18 cellular contexts compared by ENCODE assay signal in genomic region chr4:74919783-74920182, GRCh38. TPM values are rescaled to one million over a fixed set of nuclear protein-coding genes. Genes with fewer than 3 reads are reported as not detected.
DNase-seq lines count a peak whose midpoint lies in the region; ATAC-seq, FAIRE-seq and TF ChIP-seq lines count a peak whose summit lies in the region.
"Had no signal": no experiment of that assay in that cellular context is flagged by ENCODE, and none has a peak within 500 bp of the region (broad histone marks: within the 10 kb centered on the region; RNA-seq: fewer than 3 reads in every experiment).

No MANE protein-coding gene starts in this region.

- H3K9me3 ChIP-seq in HepG2 (ENCODE audit: low read length) = no peaks in the 10 kb centered on the region
- no peaks in the 10 kb centered on the region for H3K9me3 ChIP-seq in right lobe of liver
- H3K9me3 ChIP-seq: neutrophil, thyroid gland had no signal

- TF ChIP-seq POLR2A in HepG2 (IDR thresholded peaks at IDR 0.05; ENCODE audit: insufficient read depth in 1 of 2, low read depth in 2 of 2, low read length in 2 of 2) = no peak
- TF ChIP-seq POLR2A in right lobe of liver (IDR thresholded peaks at IDR 0.05) = no peak
- no peak for TF ChIP-seq POLR2A in erythroblast (IDR thresholded peaks at IDR 0.05; ENCODE audit: low read length)

- H2AFZ ChIP-seq in HepG2 (ENCODE audit: low read length) = no peak overlapping the region

- no peak for DNase-seq in HepG2 (ENCODE audit: low spot score)
- DNase-seq in right lobe of liver = no peak
- DNase-seq in stimulated activated naive CD4-positive, alpha-beta T cell treated with Interleukin-2 at 50 U/mL for 16 hours (lab: John Stamatoyannopoulos, UW) = no peak
- no peak for DNase-seq in erythroblast (lab: John Stamatoyannopoulos, UW)
- DNase-seq in activated T-cell treated with anti-CD3 and anti-CD28 coated beads, Interleukin-2, amount 50 U/mL, for 24 hours = no peak
- no peak for DNase-seq in Calu3
- DNase-seq: activated CD4-positive, alpha-beta T cell treated with anti-CD3 and anti-CD28 coated beads, Interleukin-2, amount 10 ng/mL, durations not matched to agents 24 days and 14 days; anterior cingulate cortex; NCI-H1417; NCI-H510A; thyroid gland had no signal

- H3K27me3 ChIP-seq in HepG2 (ENCODE audit: control insufficient read depth in 1 of 2, insufficient read depth in 2 of 2, low read length in 2 of 2) (0 out of 5 replicates have a peak, but pooled peaks cover 0 to 3% of the 10 kb centered on the region in 2 experiments), right lobe of liver (no peaks in the 10 kb centered on the region)
- H3K27me3 ChIP-seq: neutrophil, thyroid gland had no signal

- no TSS peak for BruUV-seq in HepG2 (replicated peaks; lab: Mats Ljungman, UMichigan)
- no TSS peak for BruUV-seq in Calu3 (replicated peaks; lab: Mats Ljungman, UMichigan)

- no peaks in the 10 kb centered on the region for H4K20me1 ChIP-seq in HepG2 (ENCODE audit: insufficient read depth, low read length)

- WGBS in HepG2 (ENCODE audit: low lambda C conversion rate) = 55% methylated on average over 6 of the region's 6 CpGs
- WGBS in right lobe of liver (ENCODE audit: insufficient coverage, low coverage, low lambda C conversion rate, missing lambda C conversion rate) = 74% methylated on average over 6 of the region's 6 CpGs

- no peak for TF ChIP-seq EP300 in HepG2 (IDR thresholded peaks at IDR 0.05; ENCODE audit: low read depth in 2 of 2, low read length in 2 of 2)
- no peak for TF ChIP-seq EP300 in HepG2 (CRISPR knock-in tag; IDR thresholded peaks at IDR 0.05; ENCODE audit: borderline replicate concordance)

- POLR2A ChIA-PET in HepG2 (lab: Yijun Ruan, JAX) = no interaction called here

- no peak for TF ChIP-seq RAD21 in HepG2 (CRISPR knock-in tag; IDR thresholded peaks at IDR 0.05)

- H3K4me2 ChIP-seq in HepG2 (ENCODE audit: low read depth, low read length) = no peak overlapping the region

- in situ Hi-C loops in HepG2 (cut with HindIII; ENCODE audit: extremely low pct_ligation_motif_present, low pct_unique_long_range_greater_than_20kb) = no loop called here

- no peaks in the 10 kb centered on the region for H3K4me1 Mint-ChIP-seq in activated T-cell treated with anti-CD3 and anti-CD28 coated beads, Interleukin-2, amount 50 U/mL, for 24 hours (ENCODE audit: low read depth)
- H3K4me1 Mint-ChIP-seq in Calu3 (ENCODE audit: low read depth, unreplicated experiment) = no peaks in the 10 kb centered on the region
- H3K4me1 Mint-ChIP-seq: activated CD4-positive, alpha-beta T cell treated with anti-CD3 and anti-CD28 coated beads, Interleukin-2, amount 10 ng/mL, durations not matched to agents 24 days and 14 days had no signal

- no peaks in the 10 kb centered on the region for H3K36me3 Mint-ChIP-seq in activated T-cell treated with anti-CD3 and anti-CD28 coated beads, Interleukin-2, amount 50 U/mL, for 24 hours (ENCODE audit: low read depth)
- no peaks in the 10 kb centered on the region for H3K36me3 Mint-ChIP-seq in Calu3 (ENCODE audit: insufficient read depth, unreplicated experiment)

- H3K4me3 ChIP-seq in HepG2 (replicated peaks in 1 of 3; ENCODE audit: insufficient read depth in 1 of 3, low read depth in 2 of 3, low read length in 3 of 3) = no peak overlapping the region
- no peak overlapping the region for H3K4me3 ChIP-seq in right lobe of liver
- H3K4me3 ChIP-seq: thyroid gland had no signal

- H3K9me3 Mint-ChIP-seq in activated T-cell treated with anti-CD3 and anti-CD28 coated beads, Interleukin-2, amount 50 U/mL, for 24 hours = peaks cover 2% of the 10 kb centered on the region
- no peaks in the 10 kb centered on the region for H3K9me3 Mint-ChIP-seq in Calu3 (ENCODE audit: low read depth, unreplicated experiment)
- H3K9me3 Mint-ChIP-seq: activated CD4-positive, alpha-beta T cell treated with anti-CD3 and anti-CD28 coated beads, Interleukin-2, amount 10 ng/mL, durations not matched to agents 24 days and 14 days; T-helper 2 cell treated with Interferon-gamma antibody and Interleukin-4, amounts not matched to agents 5 μg/mL and 100 μg/mL, for 36 hours had no signal

- peaks cover 3% of the 10 kb centered on the region for H3K27me3 Mint-ChIP-seq in activated T-cell treated with anti-CD3 and anti-CD28 coated beads, Interleukin-2, amount 50 U/mL, for 24 hours
- peaks cover 11% of the 10 kb centered on the region for H3K27me3 Mint-ChIP-seq in Calu3 (ENCODE audit: unreplicated experiment)

- no peak overlapping the region for H3K9ac ChIP-seq in HepG2 (ENCODE audit: insufficient read depth, low read depth, low read length)

- H3K4me1 ChIP-seq in HepG2 (ENCODE audit: insufficient read depth, low read length) (no peaks in the 10 kb centered on the region), right lobe of liver (no peaks in the 10 kb centered on the region)
- H3K4me1 ChIP-seq: thyroid gland had no signal

- no peak overlapping the region for H3K4me3 Mint-ChIP-seq in activated T-cell treated with anti-CD3 and anti-CD28 coated beads, Interleukin-2, amount 50 U/mL, for 24 hours
- H3K4me3 Mint-ChIP-seq in Calu3 (ENCODE audit: low read depth, unreplicated experiment) = no peak overlapping the region
- H3K4me3 Mint-ChIP-seq: activated CD4-positive, alpha-beta T cell treated with anti-CD3 and anti-CD28 coated beads, Interleukin-2, amount 10 ng/mL, durations not matched to agents 24 days and 14 days; T-helper 2 cell treated with Interferon-gamma antibody and Interleukin-4, amounts not matched to agents 5 μg/mL and 100 μg/mL, for 36 hours had no signal

- ATAC-seq in HepG2 (no peak), right lobe of liver (no peak), HG02759 (IDR thresholded peaks at IDR 0.05; ENCODE audit: unreplicated experiment) (peak; percentile 61), HG03520 (IDR thresholded peaks at IDR 0.05; ENCODE audit: unreplicated experiment) (peak; percentile 46)

- CTCF ChIA-PET in HepG2 (lab: Yijun Ruan, JAX; ENCODE audit: low intra/inter-chr PET ratio, low total read pairs) = no interaction called here
- CTCF ChIA-PET in Calu3 (lab: Charles Lee) = no interaction called here

- H3K27ac Mint-ChIP-seq in activated T-cell treated with anti-CD3 and anti-CD28 coated beads, Interleukin-2, amount 50 U/mL, for 24 hours = no peak overlapping the region
- no peak overlapping the region for H3K27ac Mint-ChIP-seq in Calu3 (ENCODE audit: unreplicated experiment)
- H3K27ac Mint-ChIP-seq: activated CD4-positive, alpha-beta T cell treated with anti-CD3 and anti-CD28 coated beads, Interleukin-2, amount 10 ng/mL, durations not matched to agents 24 days and 14 days; T-helper 2 cell treated with Interferon-gamma antibody and Interleukin-4, amounts not matched to agents 5 μg/mL and 100 μg/mL, for 36 hours had no signal

- TF ChIP-seq CTCF in HepG2 (CRISPR knock-in tag; IDR thresholded peaks at IDR 0.05) = no peak
- TF ChIP-seq CTCF in right lobe of liver (IDR thresholded peaks at IDR 0.05) = no peak
- no peak for TF ChIP-seq CTCF in Calu3 (IDR thresholded peaks at IDR 0.05; ENCODE audit: unreplicated experiment)

- H3K79me2 ChIP-seq in HepG2 (ENCODE audit: insufficient read depth, low read length) = no peaks in the 10 kb centered on the region

- H3K27ac ChIP-seq in HepG2 (ENCODE audit: extremely low read length, insufficient read depth, low read length) = no peak overlapping the region
- no peak overlapping the region for H3K27ac ChIP-seq in right lobe of liver
- H3K27ac ChIP-seq: neutrophil, RWPE1, thyroid gland had no signal

- no peak for FAIRE-seq in HepG2 (lab: Jason Lieb, UNC)

- intact Hi-C loops in HepG2 (cut with micrococcal nuclease; ENCODE audit: unreplicated experiment) (no loop called here), right lobe of liver (cut with DNase I) (no loop called here), Calu3 (cut with micrococcal nuclease; ENCODE audit: unreplicated experiment) (no loop called here)

- no peaks in the 10 kb centered on the region for H3K36me3 ChIP-seq in HepG2 (replicated peaks in 1 of 2; ENCODE audit: control insufficient read depth in 1 of 2, insufficient read depth in 2 of 2, low read length in 2 of 2)
- H3K36me3 ChIP-seq in right lobe of liver = no peaks in the 10 kb centered on the region
- H3K36me3 ChIP-seq: neutrophil, thyroid gland had no signal

TF ChIP-seq in HepG2, 621 proteins besides CTCF, POLR2A, EP300 and RAD21 (continues in another document):
- no peak for TF ChIP-seq TERF1 (CRISPR knock-in tag; IDR thresholded peaks at IDR 0.05)

RNA-seq across cellular contexts. Expression of gene PARM1, which starts 13.1 kb away (rescaled TPM):
- total RNA-seq in HepG2 (2016; rRNA removed; fragmentation: Illumina TruSeq; extraction: Trizol) (not detected in 2 replicates), right lobe of liver (1 to 10 TPM in 1 of 6 experiments, under 1 TPM in 5; 0.18 to 1.2 (median 0.31) TPM), Calu3 (2022) (4.4 and 6.5 TPM in 2 replicates)
- not detected in 2 replicates for total RNA-seq in HepG2 (2016; cell fraction: cytosol; rRNA removed; fragmentation: Illumina TruSeq; extraction: Trizol; ENCODE audit: low read depth)
- total RNA-seq in HepG2 (2016; cell fraction: insoluble cytoplasmic fraction; rRNA removed; fragmentation: Illumina TruSeq; extraction: Trizol) = not detected in 2 replicates
- not detected in 2 replicates for total RNA-seq in HepG2 (2016; cell fraction: membrane; rRNA removed; fragmentation: Illumina TruSeq; extraction: Trizol)
- not detected in 2 replicates for total RNA-seq in HepG2 (2016; cell fraction: nucleus; rRNA removed; fragmentation: Illumina TruSeq; extraction: Trizol)
- polyA plus RNA-seq in HepG2 (2011; rRNA removed) = not detected in 2 replicates
- 0.01 TPM in 1 of 2 replicates, not detected in the other for polyA plus RNA-seq in HepG2 (2011; cell fraction: cytosol; rRNA removed)
- not detected in 2 replicates for polyA plus RNA-seq in HepG2 (2011; cell fraction: nucleus; rRNA removed)
- not detected in 2 replicates for polyA plus RNA-seq in HepG2 (2012)
- polyA plus RNA-seq in HepG2 (2016; cell fraction: cytosol; fragmentation: Illumina TruSeq; extraction: Trizol; ENCODE audit: low read depth) = not detected in 2 replicates
- polyA plus RNA-seq in HepG2 (2016; cell fraction: insoluble cytoplasmic fraction; fragmentation: Illumina TruSeq; extraction: Trizol; ENCODE audit: low read depth) = not detected in 2 replicates
- polyA plus RNA-seq in HepG2 (2016; cell fraction: membrane; fragmentation: Illumina TruSeq; extraction: Trizol; ENCODE audit: low read depth) = not detected in 2 replicates
- not detected in 2 replicates for polyA plus RNA-seq in HepG2 (2016; cell fraction: nucleus; fragmentation: Illumina TruSeq; extraction: Trizol; ENCODE audit: insufficient read depth, low read depth)
- polyA minus RNA-seq in HepG2 (2011; rRNA and poly(A)+ RNA removed; ENCODE audit: low replicate concordance) = 0.07 TPM in 1 of 2 replicates, not detected in the other
- polyA minus RNA-seq in HepG2 (2011; cell fraction: cytosol; rRNA and poly(A)+ RNA removed) = not detected in 2 replicates
- not detected in 2 replicates for polyA minus RNA-seq in HepG2 (2011; cell fraction: nucleus; rRNA and poly(A)+ RNA removed)
- total RNA-seq: A172; activated CD4-positive, alpha-beta T cell treated with anti-CD3 and anti-CD28 coated beads, Interleukin-2, amount 10 ng/mL, durations not matched to agents 24 days and 14 days; lung microvascular endothelial cell had no signal

Comparison
In these comparisons a context has a peak if more than half of its experiments do, and no peak if none do; other contexts are left out.
1. ATAC-seq: peak in HG02759 (single experiment) and HG03520 (single experiment); none in HepG2 (single experiment) and right lobe of liver (0 of 4).